1 cellular context compared by ENCODE assay signal in the genomic region with DNA sequence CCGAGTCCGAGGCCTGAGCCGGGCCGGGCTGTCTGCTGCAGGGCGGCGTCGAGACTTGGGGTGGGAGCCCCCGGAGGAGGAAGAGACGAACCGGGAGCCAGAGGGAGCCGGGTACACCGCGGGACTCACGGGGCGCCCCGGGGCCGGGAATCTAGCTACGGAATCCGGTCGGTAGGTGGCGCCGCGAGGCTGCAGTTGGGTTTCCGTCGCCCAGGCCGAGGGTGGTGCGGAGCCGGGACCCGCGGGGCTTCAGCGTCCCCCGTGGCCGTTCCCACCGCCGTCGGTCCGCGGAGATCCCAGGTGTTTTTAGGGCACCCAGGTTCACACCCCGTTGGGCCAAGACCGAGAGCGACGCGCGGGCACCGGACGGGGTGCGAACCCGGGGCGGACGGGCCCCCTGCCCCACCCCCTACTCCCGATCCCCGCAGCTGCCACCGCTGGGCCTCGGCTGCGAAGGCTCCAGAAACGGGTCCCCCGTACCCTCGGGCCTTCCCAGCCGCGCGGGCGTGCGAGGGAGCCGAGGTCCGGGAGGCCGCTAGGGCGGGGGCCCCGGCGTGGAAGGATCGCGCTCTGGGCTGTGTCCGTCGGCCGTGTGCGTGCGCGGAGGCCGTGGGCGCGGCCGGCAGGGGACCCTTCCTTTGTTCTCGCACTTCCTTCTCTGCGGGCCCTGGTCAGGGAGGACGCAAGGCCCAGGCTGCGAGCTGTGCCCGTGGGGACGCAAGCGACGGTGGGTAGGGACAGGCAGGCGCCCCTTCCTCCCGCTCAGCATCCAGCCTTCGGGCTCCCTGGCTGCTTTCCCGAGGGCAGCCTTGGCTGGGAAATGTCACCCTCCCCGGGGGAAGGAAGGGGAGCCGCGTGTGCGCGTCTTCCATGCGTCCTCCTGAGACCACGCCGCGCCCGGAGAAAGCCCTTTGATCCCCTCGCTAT.
TF ChIP-seq lines count a peak whose summit lies in the region.

No MANE protein-coding gene starts in this region.

TF ChIP-seq in WTC11, 78 proteins besides CTCF, POLR2A, EP300 and RAD21 (continued from another document):
- TF ChIP-seq, protein P1, sequence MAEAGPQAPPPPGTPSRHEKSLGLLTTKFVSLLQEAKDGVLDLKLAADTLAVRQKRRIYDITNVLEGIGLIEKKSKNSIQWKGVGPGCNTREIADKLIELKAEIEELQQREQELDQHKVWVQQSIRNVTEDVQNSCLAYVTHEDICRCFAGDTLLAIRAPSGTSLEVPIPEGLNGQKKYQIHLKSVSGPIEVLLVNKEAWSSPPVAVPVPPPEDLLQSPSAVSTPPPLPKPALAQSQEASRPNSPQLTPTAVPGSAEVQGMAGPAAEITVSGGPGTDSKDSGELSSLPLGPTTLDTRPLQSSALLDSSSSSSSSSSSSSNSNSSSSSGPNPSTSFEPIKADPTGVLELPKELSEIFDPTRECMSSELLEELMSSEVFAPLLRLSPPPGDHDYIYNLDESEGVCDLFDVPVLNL (CRISPR knock-in tag; IDR thresholded peaks at IDR 0.05; ENCODE audit: borderline replicate concordance, low read depth) = no peak
- no peak for TF ChIP-seq OVOL2 (CRISPR knock-in tag; IDR thresholded peaks at IDR 0.05; ENCODE audit: borderline replicate concordance)
- TF ChIP-seq, protein P2, sequence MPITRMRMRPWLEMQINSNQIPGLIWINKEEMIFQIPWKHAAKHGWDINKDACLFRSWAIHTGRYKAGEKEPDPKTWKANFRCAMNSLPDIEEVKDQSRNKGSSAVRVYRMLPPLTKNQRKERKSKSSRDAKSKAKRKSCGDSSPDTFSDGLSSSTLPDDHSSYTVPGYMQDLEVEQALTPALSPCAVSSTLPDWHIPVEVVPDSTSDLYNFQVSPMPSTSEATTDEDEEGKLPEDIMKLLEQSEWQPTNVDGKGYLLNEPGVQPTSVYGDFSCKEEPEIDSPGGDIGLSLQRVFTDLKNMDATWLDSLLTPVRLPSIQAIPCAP (CRISPR knock-in tag; IDR thresholded peaks at IDR 0.05) = no peak
